Comparison of ENCODE assay signal across 21 cellular contexts in the genomic region with DNA sequence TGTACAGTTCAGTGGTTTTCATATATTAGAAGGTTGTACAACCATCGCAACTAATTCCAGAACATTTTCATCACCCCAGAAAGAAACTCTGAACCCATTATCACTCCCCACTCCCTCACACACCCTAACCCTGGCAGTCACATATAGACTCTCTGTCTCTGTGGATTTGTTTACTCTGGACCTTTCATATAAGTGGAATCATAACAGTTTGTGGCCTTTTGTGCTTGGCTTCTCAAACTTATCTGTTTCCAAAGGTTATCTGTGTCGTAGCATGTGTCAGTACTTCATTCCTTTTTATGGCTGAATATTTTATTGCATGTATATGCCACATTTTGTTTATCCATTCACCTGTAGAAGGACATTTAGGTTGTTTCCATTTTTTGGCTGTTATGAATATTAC. TPM values are rescaled to one million over a fixed set of nuclear protein-coding genes. Genes with fewer than 3 reads are reported as not detected.
DNase-seq lines count a peak whose midpoint lies in the region; ATAC-seq and TF ChIP-seq lines count a peak whose summit lies in the region.
"Had no signal": no experiment of that assay in that cellular context is flagged by ENCODE, and none has a peak within 500 bp of the region (broad histone marks: within the 10 kb centered on the region; RNA-seq: fewer than 3 reads in every experiment).

No MANE protein-coding gene starts in this region.

- H3K9me3 Mint-ChIP-seq in activated CD4-positive, alpha-beta T cell treated with anti-CD3 and anti-CD28 coated beads for 36 hours (ENCODE audit: low read depth) = no peaks in the 10 kb centered on the region
- H3K9me3 Mint-ChIP-seq in WTC11 = no peaks in the 10 kb centered on the region
- H3K9me3 Mint-ChIP-seq: CD4-positive, alpha-beta T cell had no signal

- intact Hi-C loops in activated CD4-positive, alpha-beta T cell treated with anti-CD3 and anti-CD28 coated beads for 36 hours (cut with DNase I, micrococcal nuclease) = no loop called here
- intact Hi-C loops in tibial artery (cut with DNase I; ENCODE audit: low total_unique reads) = no loop called here

- peaks cover 59% of the 10 kb centered on the region for H3K4me1 Mint-ChIP-seq in activated CD4-positive, alpha-beta T cell treated with anti-CD3 and anti-CD28 coated beads for 36 hours
- H3K4me1 Mint-ChIP-seq in WTC11 = peaks cover 20% of the 10 kb centered on the region

- H3K4me1 ChIP-seq in hepatocyte (ENCODE audit: insufficient read depth) (peaks cover 19% of the 10 kb centered on the region), tibial artery (peaks cover 0 to 86% (median 33%) of the 10 kb centered on the region in 4 donors)

- POLR2A ChIA-PET in activated CD4-positive, alpha-beta T cell treated with anti-CD3 and anti-CD28 coated beads for 36 hours (lab: Charles Lee) = interaction anchor here (0.7 kb wide), 1 partner anchor 34 kb away, joined by 3 read pairs; no protein-coding TSS in a partner anchor
- POLR2A ChIA-PET in WTC11 (lab: Charles Lee) = no interaction called here

- H3K4me3 ChIP-seq in hepatocyte (no peak overlapping the region), tibial artery (no peak overlapping the region)
- H3K4me3 ChIP-seq: GM23248 had no signal

- WGBS in hepatocyte (ENCODE audit: low lambda C conversion rate, missing lambda C conversion rate) = 71% methylated on average over 2 of the region's 2 CpGs

- ATAC-seq in activated CD4-positive, alpha-beta T cell treated with anti-CD3 and anti-CD28 coated beads for 36 hours = no peak
- ATAC-seq in WTC11 = no peak

- no peaks in the 10 kb centered on the region for H3K27me3 Mint-ChIP-seq in activated CD4-positive, alpha-beta T cell treated with anti-CD3 and anti-CD28 coated beads for 36 hours
- H3K27me3 Mint-ChIP-seq in WTC11 (ENCODE audit: low read depth) = no peaks in the 10 kb centered on the region
- H3K27me3 Mint-ChIP-seq: CD4-positive, alpha-beta T cell had no signal

- H3K9me3 ChIP-seq in hepatocyte (ENCODE audit: low read depth) (no peaks in the 10 kb centered on the region), tibial artery (no peaks in the 10 kb centered on the region)
- H3K9me3 ChIP-seq: BE2C had no signal

- no peak overlapping the region for H3K27ac ChIP-seq in hepatocyte
- H3K27ac ChIP-seq in tibial artery = peak overlapping the region; percentile 56 to 90
- H3K27ac ChIP-seq: 22Rv1, GM23248 had no signal

- H3K27me3 ChIP-seq in hepatocyte (no peaks in the 10 kb centered on the region), tibial artery (no peaks in the 10 kb centered on the region)
- H3K27me3 ChIP-seq: BE2C had no signal

- H3K36me3 ChIP-seq in hepatocyte (replicated peaks; ENCODE audit: insufficient read depth, low read depth) = no peaks in the 10 kb centered on the region
- H3K36me3 ChIP-seq in tibial artery = no peaks in the 10 kb centered on the region

- peaks cover 99% of the 10 kb centered on the region for H3K79me2 ChIP-seq in hepatocyte

- peak overlapping the region; percentile 19 for H3K27ac Mint-ChIP-seq in activated CD4-positive, alpha-beta T cell treated with anti-CD3 and anti-CD28 coated beads for 36 hours
- H3K27ac Mint-ChIP-seq in WTC11 = peak overlapping the region; percentile 46; the same call in 1 of the 2 replicates
- H3K27ac Mint-ChIP-seq: CD4-positive, alpha-beta T cell had no signal

- no peaks in the 10 kb centered on the region for H3K9me2 ChIP-seq in hepatocyte (replicated peaks; ENCODE audit: insufficient read depth)

- H3K4me3 Mint-ChIP-seq in activated CD4-positive, alpha-beta T cell treated with anti-CD3 and anti-CD28 coated beads for 36 hours = no peak overlapping the region
- H3K4me3 Mint-ChIP-seq in WTC11 = no peak overlapping the region
- H3K4me3 Mint-ChIP-seq: CD4-positive, alpha-beta T cell had no signal

- TF ChIP-seq CTCF in WTC11 (IDR thresholded peaks at IDR 0.05) = no peak
- no peak for TF ChIP-seq CTCF in hepatocyte (IDR thresholded peaks at IDR 0.05; ENCODE audit: poor library complexity)
- TF ChIP-seq CTCF in tibial artery (IDR thresholded peaks at IDR 0.05) = no peak

- CTCF ChIA-PET in activated CD4-positive, alpha-beta T cell treated with anti-CD3 and anti-CD28 coated beads for 36 hours (lab: Charles Lee) = no interaction called here
- CTCF ChIA-PET in WTC11 (lab: Charles Lee) = no interaction called here

- DNase-seq in activated CD4-positive, alpha-beta T cell treated with anti-CD3 and anti-CD28 coated beads for 36 hours = no peak
- no peak for DNase-seq in activated CD4-positive, alpha-beta T cell treated with anti-CD3 and anti-CD28 coated beads, Interleukin-2, amount 50 U/mL, for 48 hours
- no peak for DNase-seq in WTC11 (ENCODE audit: low spot score)
- no peak for DNase-seq in hepatocyte (ENCODE audit: low spot score)
- no peak for DNase-seq in tibial artery
- no peak for DNase-seq in NCI-H2107 (lab: John Stamatoyannopoulos, UW)
- DNase-seq in COLO668 (lab: John Stamatoyannopoulos, UW; ENCODE audit: unreplicated experiment) = no peak
- DNase-seq in T-helper 9 cell = no peak
- DNase-seq: BE2C; CD4-positive, alpha-beta T cell; DMS79; GM23248; KG1; NCI-H1417 treated with DMSO at 0.1 percent for 48 hours; NCI-H1930; NCI-H2171; NCI-H446; NCI-H69; NK-92 treated with Interleukin-12 subunit alpha and Interleukin-12 subunit beta, amount 100 ng/mL, for 24 hours; SIG-M5 had no signal

- no peak overlapping the region for H2AFZ ChIP-seq in hepatocyte
- H2AFZ ChIP-seq: GM23248 had no signal

- H3K4me2 ChIP-seq in hepatocyte = peak overlapping the region; percentile 4

- peaks cover 46% of the 10 kb centered on the region for H4K20me1 ChIP-seq in hepatocyte (ENCODE audit: insufficient read depth, poor library complexity, severe bottlenecking)

- peaks cover 5% of the 10 kb centered on the region for H3K36me3 Mint-ChIP-seq in activated CD4-positive, alpha-beta T cell treated with anti-CD3 and anti-CD28 coated beads for 36 hours (ENCODE audit: low read depth)
- H3K36me3 Mint-ChIP-seq in WTC11 = no peaks in the 10 kb centered on the region

TF ChIP-seq in WTC11, 78 proteins besides CTCF, POLR2A, EP300 and RAD21 (continues in another document):
- TF ChIP-seq, protein P1, sequence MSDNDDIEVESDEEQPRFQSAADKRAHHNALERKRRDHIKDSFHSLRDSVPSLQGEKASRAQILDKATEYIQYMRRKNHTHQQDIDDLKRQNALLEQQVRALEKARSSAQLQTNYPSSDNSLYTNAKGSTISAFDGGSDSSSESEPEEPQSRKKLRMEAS (CRISPR knock-in tag; IDR thresholded peaks at IDR 0.05) = no peak
- TF ChIP-seq HMGA2 (CRISPR knock-in tag; IDR thresholded peaks at IDR 0.05) (no peak), ZNF138 (CRISPR knock-in tag; conservative IDR thresholded peaks at IDR 0.05) (no peak), NR3C1 (CRISPR knock-in tag; conservative IDR thresholded peaks at IDR 0.05; ENCODE audit: low read depth) (no peak), JAZF1 (CRISPR knock-in tag; IDR thresholded peaks at IDR 0.05) (no peak)
- TF ChIP-seq, protein P2, sequence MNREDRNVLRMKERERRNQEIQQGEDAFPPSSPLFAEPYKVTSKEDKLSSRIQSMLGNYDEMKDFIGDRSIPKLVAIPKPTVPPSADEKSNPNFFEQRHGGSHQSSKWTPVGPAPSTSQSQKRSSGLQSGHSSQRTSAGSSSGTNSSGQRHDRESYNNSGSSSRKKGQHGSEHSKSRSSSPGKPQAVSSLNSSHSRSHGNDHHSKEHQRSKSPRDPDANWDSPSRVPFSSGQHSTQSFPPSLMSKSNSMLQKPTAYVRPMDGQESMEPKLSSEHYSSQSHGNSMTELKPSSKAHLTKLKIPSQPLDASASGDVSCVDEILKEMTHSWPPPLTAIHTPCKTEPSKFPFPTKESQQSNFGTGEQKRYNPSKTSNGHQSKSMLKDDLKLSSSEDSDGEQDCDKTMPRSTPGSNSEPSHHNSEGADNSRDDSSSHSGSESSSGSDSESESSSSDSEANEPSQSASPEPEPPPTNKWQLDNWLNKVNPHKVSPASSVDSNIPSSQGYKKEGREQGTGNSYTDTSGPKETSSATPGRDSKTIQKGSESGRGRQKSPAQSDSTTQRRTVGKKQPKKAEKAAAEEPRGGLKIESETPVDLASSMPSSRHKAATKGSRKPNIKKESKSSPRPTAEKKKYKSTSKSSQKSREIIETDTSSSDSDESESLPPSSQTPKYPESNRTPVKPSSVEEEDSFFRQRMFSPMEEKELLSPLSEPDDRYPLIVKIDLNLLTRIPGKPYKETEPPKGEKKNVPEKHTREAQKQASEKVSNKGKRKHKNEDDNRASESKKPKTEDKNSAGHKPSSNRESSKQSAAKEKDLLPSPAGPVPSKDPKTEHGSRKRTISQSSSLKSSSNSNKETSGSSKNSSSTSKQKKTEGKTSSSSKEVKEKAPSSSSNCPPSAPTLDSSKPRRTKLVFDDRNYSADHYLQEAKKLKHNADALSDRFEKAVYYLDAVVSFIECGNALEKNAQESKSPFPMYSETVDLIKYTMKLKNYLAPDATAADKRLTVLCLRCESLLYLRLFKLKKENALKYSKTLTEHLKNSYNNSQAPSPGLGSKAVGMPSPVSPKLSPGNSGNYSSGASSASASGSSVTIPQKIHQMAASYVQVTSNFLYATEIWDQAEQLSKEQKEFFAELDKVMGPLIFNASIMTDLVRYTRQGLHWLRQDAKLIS (CRISPR knock-in tag; IDR thresholded peaks at IDR 0.05; ENCODE audit: borderline replicate concordance) = no peak
- TF ChIP-seq, protein P3, sequence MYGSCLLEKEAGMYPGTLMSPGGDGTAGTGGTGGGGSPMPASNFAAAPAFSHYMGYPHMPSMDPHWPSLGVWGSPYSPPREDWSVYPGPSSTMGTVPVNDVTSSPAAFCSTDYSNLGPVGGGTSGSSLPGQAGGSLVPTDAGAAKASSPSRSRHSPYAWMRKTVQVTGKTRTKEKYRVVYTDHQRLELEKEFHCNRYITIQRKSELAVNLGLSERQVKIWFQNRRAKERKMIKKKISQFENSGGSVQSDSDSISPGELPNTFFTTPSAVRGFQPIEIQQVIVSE (CRISPR knock-in tag; IDR thresholded peaks at IDR 0.05; ENCODE audit: borderline replicate concordance) = no peak

RNA-seq across cellular contexts. Expression of a gene that starts 12.4 kb away (rescaled TPM):
- 10 to 100 TPM; 19.3 to 22.4 TPM for total RNA-seq in activated CD4-positive, alpha-beta T cell treated with anti-CD3 and anti-CD28 coated beads for 36 hours
- total RNA-seq in WTC11 (2021) (12.7 to 14.3 TPM (median 13.6 TPM) in 3 replicates), hepatocyte (14.8 and 16.3 TPM in 2 replicates)
- polyA plus RNA-seq in hepatocyte = 6.7 and 7.7 TPM in 2 replicates
